In genomic region chr20:43799150-43799711, GRCh38 we compare ENCODE assay signal across 1 cellular context.
TF ChIP-seq lines count a peak whose summit lies in the region.

No MANE protein-coding gene starts in this region.

TF ChIP-seq in GM12878, 131 proteins besides CTCF, POLR2A, EP300 and RAD21 (continued from another document):
- TF ChIP-seq ZNF592 (IDR thresholded peaks at IDR 0.05), result no peak
- no peak for TF ChIP-seq CBX5 (IDR thresholded peaks at IDR 0.05; ENCODE audit: low read depth)
- no peak for TF ChIP-seq ELK1 (IDR thresholded peaks at IDR 0.05; ENCODE audit: low read depth, low read length)
- no peak for TF ChIP-seq POLR2AphosphoS5 (IDR thresholded peaks at IDR 0.05; ENCODE audit: low read length)
- TF ChIP-seq PBX3 (IDR thresholded peaks at IDR 0.05; ENCODE audit: insufficient replicate concordance, low read depth, low read length), result no peak
- TF ChIP-seq BRCA1 (IDR thresholded peaks at IDR 0.05; ENCODE audit: low read depth, low read length), result no peak
- no peak for TF ChIP-seq FOXK2 (IDR thresholded peaks at IDR 0.05)
- TF ChIP-seq NFIC (IDR thresholded peaks at IDR 0.05; ENCODE audit: low read depth, low read length), result 0 out of 2 replicates have a peak, but pooled peaks have one; percentile 18
- no peak for TF ChIP-seq FOS (IDR thresholded peaks at IDR 0.05; ENCODE audit: borderline replicate concordance, extremely low read depth, insufficient read length)
- TF ChIP-seq CHD2 (IDR thresholded peaks at IDR 0.05; ENCODE audit: borderline replicate concordance, low read depth, low read length), result 0 out of 2 replicates have a peak, but pooled peaks have one; percentile 17
- peak; percentile 20 to 21; a peak in 2 of 4 replicates for TF ChIP-seq IKZF2 (IDR thresholded peaks at IDR 0.05)
- TF ChIP-seq MEF2A (IDR thresholded peaks at IDR 0.05; ENCODE audit: insufficient read depth, low read depth, low read length), result no peak
- no peak for TF ChIP-seq JUND (IDR thresholded peaks at IDR 0.05; ENCODE audit: low read depth, low read length)
- TF ChIP-seq EED (IDR thresholded peaks at IDR 0.05; ENCODE audit: low read depth), result peak; percentile 64; the same call in 1 of the 2 replicates
- no peak for TF ChIP-seq SREBF2 (IDR thresholded peaks at IDR 0.05; ENCODE audit: low read length)
- TF ChIP-seq GATAD2B (conservative IDR thresholded peaks at IDR 0.05; ENCODE audit: low read depth), result no peak
